Comparison of ENCODE assay signal across 8 cellular contexts in genomic region chr6:142856857-142857608, GRCh38.
DNase-seq lines count a peak whose midpoint lies in the region; ATAC-seq, FAIRE-seq and TF ChIP-seq lines count a peak whose summit lies in the region.

No MANE protein-coding gene starts in this region.

- peaks cover 33% of the 10 kb centered on the region for H3K79me2 ChIP-seq in astrocyte (ENCODE audit: insufficient read depth, low read length)

- H3K4me1 ChIP-seq in astrocyte (ENCODE audit: insufficient read depth, low read length): peaks cover 3% of the 10 kb centered on the region

- H3K27ac ChIP-seq in astrocyte (ENCODE audit: low read depth, low read length): no peak overlapping the region

- H3K9me3 Mint-ChIP-seq in astrocyte (ENCODE audit: unreplicated experiment) (no peaks in the 10 kb centered on the region), type B pancreatic cell (no peaks in the 10 kb centered on the region)

- H3K27me3 ChIP-seq in astrocyte (ENCODE audit: insufficient read depth, low read length): no peaks in the 10 kb centered on the region

- H3K4me1 Mint-ChIP-seq in astrocyte (ENCODE audit: low read depth, unreplicated experiment): peaks cover 43% of the 10 kb centered on the region
- H3K4me1 Mint-ChIP-seq in type B pancreatic cell (ENCODE audit: unreplicated experiment): peaks cover 37% of the 10 kb centered on the region

- intact Hi-C loops in head of caudate nucleus (cut with DNase I): no loop called here

- TF ChIP-seq CTCF in astrocyte (IDR thresholded peaks at IDR 0.05; ENCODE audit: insufficient read depth, low read depth, low read length): no peak
- no peak for TF ChIP-seq CTCF in type B pancreatic cell (conservative IDR thresholded peaks at IDR 0.05)

- H3K36me3 ChIP-seq in astrocyte (ENCODE audit: insufficient read depth, low read length): no peaks in the 10 kb centered on the region

- no peak overlapping the region for H3K9ac ChIP-seq in astrocyte (ENCODE audit: low read length)

- H3K27me3 Mint-ChIP-seq in astrocyte (ENCODE audit: low read depth, unreplicated experiment) (no peaks in the 10 kb centered on the region), type B pancreatic cell (no peaks in the 10 kb centered on the region)

- H3K36me3 Mint-ChIP-seq in astrocyte (ENCODE audit: low read depth, unreplicated experiment) (peaks cover 3% of the 10 kb centered on the region), type B pancreatic cell (peaks cover 3% of the 10 kb centered on the region)

- H3K9me3 ChIP-seq in astrocyte (ENCODE audit: insufficient read depth, low read depth, low read length): no peaks in the 10 kb centered on the region

- H3K4me3 Mint-ChIP-seq in astrocyte (ENCODE audit: unreplicated experiment) (no peak overlapping the region), type B pancreatic cell (no peak overlapping the region)

- FAIRE-seq in astrocyte (lab: Jason Lieb, UNC): no peak

- H3K27ac Mint-ChIP-seq in astrocyte (ENCODE audit: unreplicated experiment) (peak overlapping the region; percentile 64), type B pancreatic cell (peak overlapping the region; percentile 60)

- no peak overlapping the region for H2AFZ ChIP-seq in astrocyte (ENCODE audit: low read depth, low read length)

- H3K4me3 ChIP-seq in astrocyte (ENCODE audit: insufficient read depth, low read depth, low read length): no peak overlapping the region

- no peak overlapping the region for H3K4me2 ChIP-seq in astrocyte (ENCODE audit: low read length)

- ATAC-seq in HG03196 (IDR thresholded peaks at IDR 0.05; ENCODE audit: unreplicated experiment): peak; percentile 70

- H4K20me1 ChIP-seq in astrocyte (ENCODE audit: insufficient read depth, low read length): no peaks in the 10 kb centered on the region

- peak; percentile 79 for DNase-seq in activated effector memory CD4-positive, alpha-beta T cell treated with anti-CD3 and anti-CD28 coated beads, Interleukin-2, amount 50 U/mL, for 16 hours
- no peak for DNase-seq in activated effector memory CD4-positive, alpha-beta T cell treated with Interleukin-2 at 50 U/mL for 16 hours
- no peak for DNase-seq in astrocyte (ENCODE audit: low read depth)
- DNase-seq in type B pancreatic cell (ENCODE audit: extremely low spot score, unreplicated experiment): no peak
- no peak for DNase-seq in hippocampal formation (lab: John Stamatoyannopoulos, UW)
- DNase-seq in DMS79 treated with DMSO at 0.1 percent for 48 hours (lab: John Stamatoyannopoulos, UW): no peak
- DNase-seq in head of caudate nucleus: no peak
